In the genomic region with DNA sequence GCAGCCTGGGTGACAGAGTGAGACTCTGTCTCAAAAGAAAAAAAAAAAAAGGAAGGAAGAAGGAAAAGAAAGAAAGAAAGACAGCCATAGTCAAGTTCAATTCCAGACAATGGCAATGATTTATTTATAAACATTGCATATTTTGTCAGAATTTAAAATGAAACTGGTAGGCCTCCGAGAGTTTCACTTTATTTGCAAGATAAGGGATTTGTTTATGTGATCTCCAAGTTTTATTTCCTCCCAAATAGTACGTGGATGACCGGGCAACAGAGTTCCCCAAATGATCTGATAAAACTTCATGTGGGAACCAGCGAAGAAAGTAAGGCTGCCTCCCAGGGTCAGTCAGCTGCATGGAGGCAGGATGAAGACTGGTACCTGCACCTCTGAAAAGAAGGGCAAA, we compare ENCODE assay signal across 32 cellular contexts. TPM values are rescaled to one million over a fixed set of nuclear protein-coding genes. Genes with fewer than 3 reads are reported as not detected.
"Had no signal": no experiment of that assay in that cellular context is flagged by ENCODE, and none has a peak within 500 bp of the region (broad histone marks: within the 10 kb centered on the region; RNA-seq: fewer than 3 reads in every experiment).

No MANE protein-coding gene starts in this region.

- ATAC-seq: activated CD4-positive, CD25-positive, alpha-beta regulatory T cell treated with anti-CD3 and anti-CD28 coated beads, Interleukin-2, amount 50 U/mL, for 24 hours; activated CD8-positive, alpha-beta T cell treated with anti-CD3 and anti-CD28 coated beads for 36 hours; activated naive CD8-positive, alpha-beta T cell treated with anti-CD3 and anti-CD28 coated beads, Interleukin-2, amount 50 U/mL, for 24 hours; activated T-cell treated with anti-CD3 and anti-CD28 coated beads, Interleukin-2, amount 50 U/mL, for 4 hours; activated T-helper 17 cell treated with anti-CD3 and anti-CD28 coated beads, Interleukin-2, amount 50 U/mL, for 72 hours; body of pancreas; foreskin keratinocyte; gastroesophageal sphincter; T-helper 17 cell had no signal

- H3K36me3 ChIP-seq: adrenal gland, colonic mucosa, esophagus squamous epithelium, gastroesophageal sphincter, WERI-Rb-1 had no signal

- FAIRE-seq: endometrium, endothelial cell of umbilical vein had no signal

- H3K27me3 ChIP-seq: adrenal gland, body of pancreas, colonic mucosa, esophagus squamous epithelium, foreskin keratinocyte, gastroesophageal sphincter had no signal

- DNase-seq: activated B cell treated with CpG ODN at 0.5 μM for 24 hours; activated CD4-positive, alpha-beta T cell treated with anti-CD3 and anti-CD28 coated beads for 48 hours; activated CD4-positive, alpha-beta T cell treated with anti-CD3 and anti-CD28 coated beads, Interleukin-2, amount 50 U/mL, for 1 hour; activated CD4-positive, alpha-beta T cell treated with anti-CD3 and anti-CD28 coated beads, Interleukin-2, amount 50 U/mL, for 48 hours; activated CD8-positive, alpha-beta memory T cell treated with anti-CD3 and anti-CD28 coated beads for 24 hours; activated CD8-positive, alpha-beta T cell treated with anti-CD3 and anti-CD28 coated beads for 36 hours; activated effector memory CD4-positive, alpha-beta T cell treated with Interleukin-2 at 50 U/mL for 16 hours; activated gamma-delta T cell treated with Interleukin-2 at 50 U/mL for 16 hours; activated naive CD4-positive, alpha-beta T cell treated with anti-CD3 and anti-CD28 coated beads for 36 hours; activated naive CD8-positive, alpha-beta T cell treated with anti-CD3 and anti-CD28 coated beads for 36 hours; activated naive CD8-positive, alpha-beta T cell treated with anti-CD3 and anti-CD28 coated beads, Interleukin-2, amount 50 U/mL, for 24 hours; activated T-cell treated with anti-CD3 and anti-CD28 coated beads, Interleukin-2, amount 50 U/mL, for 4 hours; adrenal gland; amygdala; aorta; body of pancreas; caudate nucleus; colonic mucosa; effector CD8-positive, alpha-beta T cell; esophagus squamous epithelium; foreskin keratinocyte; T-helper 1 cell; T-helper 17 cell; T1000; WERI-Rb-1 had no signal

- H3K9me3 ChIP-seq: adrenal gland, body of pancreas, colonic mucosa, esophagus squamous epithelium, gastroesophageal sphincter had no signal

- H3K4me1 ChIP-seq: adrenal gland, body of pancreas, colonic mucosa, gastroesophageal sphincter had no signal

- H3K4me3 ChIP-seq: adrenal gland, body of pancreas, colonic mucosa, esophagus squamous epithelium, gastroesophageal sphincter had no signal

- H3K27ac ChIP-seq: adrenal gland, body of pancreas, colonic mucosa, epithelial cell of prostate, esophagus squamous epithelium, foreskin keratinocyte, gastroesophageal sphincter, WERI-Rb-1 had no signal

RNA-seq across cellular contexts. Expression of gene MOBP, which starts 28.6 kb away (rescaled TPM):
- total RNA-seq: activated CD8-positive, alpha-beta T cell treated with anti-CD3 and anti-CD28 coated beads for 36 hours; activated naive CD4-positive, alpha-beta T cell treated with anti-CD3 and anti-CD28 coated beads for 36 hours; activated naive CD8-positive, alpha-beta T cell treated with anti-CD3 and anti-CD28 coated beads for 36 hours; activated T-cell treated with anti-CD3 and anti-CD28 coated beads, Interleukin-2, amount 50 U/mL, for 4 hours; activated T-helper 17 cell treated with anti-CD3 and anti-CD28 coated beads, Interleukin-2, amount 50 U/mL, for 72 hours; body of pancreas; esophagus squamous epithelium; foreskin keratinocyte; T-helper 17 cell had no signal
- polyA plus RNA-seq: esophagus, foreskin keratinocyte had no signal
